3 cellular contexts compared by ENCODE assay signal in genomic region chr7:52500796-52501195, GRCh38.
TF ChIP-seq lines count a peak whose summit lies in the region.

No MANE protein-coding gene starts in this region.

TF ChIP-seq in SK-N-SH treated with all-trans-retinoic acid at 6 μM for 48 hours, 23 proteins besides CTCF, POLR2A, EP300 and RAD21:
- TF ChIP-seq ISL1 (CRISPR knock-in tag; IDR thresholded peaks at IDR 0.05) (peak; percentile 48; the same call in 1 of the 2 replicates), ZFP3 (CRISPR knock-in tag; IDR thresholded peaks at IDR 0.05) (no peak)

TF ChIP-seq in SK-N-SH, 30 proteins besides CTCF, POLR2A, EP300 and RAD21:
- no peak for TF ChIP-seq USF2 (IDR thresholded peaks at IDR 0.05; ENCODE audit: borderline replicate concordance, low read depth, low read length)
- no peak for TF ChIP-seq TEAD4 (IDR thresholded peaks at IDR 0.05; ENCODE audit: borderline replicate concordance, insufficient read depth)
- TF ChIP-seq ELF1 (IDR thresholded peaks at IDR 0.05) = no peak
- no peak for TF ChIP-seq FOSL2 (IDR thresholded peaks at IDR 0.05; ENCODE audit: borderline replicate concordance, low read depth)
- TF ChIP-seq RFX5 (IDR thresholded peaks at IDR 0.05; ENCODE audit: low read length) = no peak
- TF ChIP-seq NRF1 (IDR thresholded peaks at IDR 0.05; ENCODE audit: low read depth, low read length) = no peak
- no peak for TF ChIP-seq POLR2AphosphoS5 (IDR thresholded peaks at IDR 0.05; ENCODE audit: low read depth, low read length)
- no peak for TF ChIP-seq TAF1 (IDR thresholded peaks at IDR 0.05; ENCODE audit: borderline replicate concordance, low read depth, low read length)
- TF ChIP-seq FOXJ3 (CRISPR knock-in tag; IDR thresholded peaks at IDR 0.05) = no peak
- no peak for TF ChIP-seq GATA2 (CRISPR knock-in tag; IDR thresholded peaks at IDR 0.05)
- TF ChIP-seq ZBTB33 (IDR thresholded peaks at IDR 0.05; ENCODE audit: borderline replicate concordance, low read depth) = no peak
- TF ChIP-seq MAX (IDR thresholded peaks at IDR 0.05; ENCODE audit: low read depth) = no peak
- TF ChIP-seq PBX3 (IDR thresholded peaks at IDR 0.05) = no peak
- TF ChIP-seq MXI1 (IDR thresholded peaks at IDR 0.05; ENCODE audit: low read depth, low read length) = no peak
- TF ChIP-seq CHD2 (IDR thresholded peaks at IDR 0.05; ENCODE audit: low read length, partially characterized antibody) = no peak

TF ChIP-seq in endothelial cell of umbilical vein, 7 proteins besides CTCF, POLR2A, EP300 and RAD21:
- TF ChIP-seq EZH2 (IDR thresholded peaks at IDR 0.05; ENCODE audit: borderline replicate concordance, low read depth, low read length, severe bottlenecking) (no peak), JUN (IDR thresholded peaks at IDR 0.05; ENCODE audit: borderline replicate concordance, insufficient read depth, insufficient read length, low read depth) (no peak), GATA2 (IDR thresholded peaks at IDR 0.05; ENCODE audit: insufficient read depth, insufficient read length, low read depth, low read length) (no peak), MYC (IDR thresholded peaks at IDR 0.05; ENCODE audit: low read depth, low read length) (no peak), POLR2AphosphoS5 (IDR thresholded peaks at IDR 0.05; ENCODE audit: insufficient read depth, low read depth, low read length) (no peak), MAX (IDR thresholded peaks at IDR 0.05; ENCODE audit: insufficient read depth, insufficient read length) (no peak), FOS (IDR thresholded peaks at IDR 0.05; ENCODE audit: borderline replicate concordance, insufficient read depth, low read length) (no peak)
